In genomic region chr5:91187032-91187431, GRCh38 we compare ENCODE assay signal across 25 cellular contexts.
"Had no signal": no experiment of that assay in that cellular context is flagged by ENCODE, and none has a peak within 500 bp of the region (broad histone marks: within the 10 kb centered on the region; RNA-seq: fewer than 3 reads in every experiment).

No MANE protein-coding gene starts in this region.

- DNase-seq: activated CD4-positive, alpha-beta memory T cell treated with anti-CD3 and anti-CD28 coated beads, Interleukin-2, amount 10 ng/mL, durations not matched to agents 7 days and 5 days; activated CD4-positive, alpha-beta T cell treated with anti-CD3 and anti-CD28 coated beads for 1 hour; activated CD4-positive, alpha-beta T cell treated with anti-CD3 and anti-CD28 coated beads for 48 hours; activated CD4-positive, CD25-positive, alpha-beta regulatory T cell; activated CD8-positive, alpha-beta memory T cell treated with anti-CD3 and anti-CD28 coated beads for 24 hours; activated CD8-positive, alpha-beta memory T cell treated with anti-CD3 and anti-CD28 coated beads, Interleukin-2, amount 10 ng/mL, durations not matched to agents 7 days and 5 days; activated CD8-positive, alpha-beta memory T cell treated with anti-CD3 and anti-CD28 coated beads, Interleukin-2, amount 50 U/mL, for 48 hours; activated effector memory CD4-positive, alpha-beta T cell treated with Interleukin-2 at 50 U/mL for 16 hours; activated naive CD4-positive, alpha-beta T cell treated with anti-CD3 and anti-CD28 coated beads, Interleukin-2, amount 10 ng/mL, durations not matched to agents 7 days and 5 days; activated naive CD8-positive, alpha-beta T cell treated with anti-CD3 and anti-CD28 coated beads, Interleukin-2, amount 50 U/mL, for 24 hours; activated T-cell treated with anti-CD3 and anti-CD28 coated beads, Interleukin-2, amount 50 U/mL, for 48 hours; anterior cingulate cortex; central memory CD4-positive, alpha-beta T cell; NCI-H1105; NCI-H1417 treated with DMSO at 0.1 percent for 48 hours; NCI-H1930; NCI-H2081 treated with DMSO at 0.1 percent for 48 hours; NCI-H446 treated with DMSO at 0.1 percent for 48 hours; NCI-H524; NCI-H69; SW 1271; T-helper 1 cell; T-helper 2 cell; T-helper 9 cell; WERI-Rb-1 had no signal
